ENCODE assay signal across 1 cellular context in the genomic region with DNA sequence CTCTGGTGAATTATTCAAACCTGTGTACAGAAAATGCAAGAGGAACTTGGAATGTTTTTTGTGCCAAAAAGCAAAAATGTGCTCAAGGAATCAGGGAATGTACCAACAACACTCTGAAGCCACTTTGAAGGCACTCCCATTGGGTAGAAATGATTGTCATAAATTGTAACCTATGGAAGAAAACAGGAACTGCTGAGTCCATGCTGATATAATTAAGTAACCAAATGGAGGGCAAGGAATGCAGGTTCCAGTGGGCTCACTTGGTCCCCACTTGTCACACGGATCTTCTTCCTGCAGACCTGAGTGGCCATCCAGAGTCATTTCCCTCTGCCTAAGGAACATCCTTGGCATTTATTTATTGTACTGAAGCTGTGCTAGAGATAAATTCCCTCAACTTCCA.
A peak's percentile ranks its signal among the peaks of the same experiment; 100 is the strongest.
TF ChIP-seq lines count a peak whose summit lies in the region.

No MANE protein-coding gene starts in this region.

TF ChIP-seq in K562, 482 proteins besides CTCF, POLR2A, EP300 and RAD21:
- no peak for TF ChIP-seq SREBF1 (IDR thresholded peaks at IDR 0.05; ENCODE audit: borderline replicate concordance, low read depth, low read length)
- no peak for TF ChIP-seq CC2D1A (IDR thresholded peaks at IDR 0.05)
- peak; percentile 84 for TF ChIP-seq SPI1 (IDR thresholded peaks at IDR 0.05; ENCODE audit: borderline replicate concordance, low read depth, low read length)
- TF ChIP-seq NFYB (IDR thresholded peaks at IDR 0.05; ENCODE audit: extremely low read depth, insufficient read length) = peak; percentile 14
- TF ChIP-seq, protein P1, sequence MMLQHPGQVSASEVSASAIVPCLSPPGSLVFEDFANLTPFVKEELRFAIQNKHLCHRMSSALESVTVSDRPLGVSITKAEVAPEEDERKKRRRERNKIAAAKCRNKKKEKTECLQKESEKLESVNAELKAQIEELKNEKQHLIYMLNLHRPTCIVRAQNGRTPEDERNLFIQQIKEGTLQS (IDR thresholded peaks at IDR 0.05) = no peak
- TF ChIP-seq, protein P1 (CRISPR knock-in tag; conservative IDR thresholded peaks at IDR 0.05) = no peak
- TF ChIP-seq, protein P2, sequence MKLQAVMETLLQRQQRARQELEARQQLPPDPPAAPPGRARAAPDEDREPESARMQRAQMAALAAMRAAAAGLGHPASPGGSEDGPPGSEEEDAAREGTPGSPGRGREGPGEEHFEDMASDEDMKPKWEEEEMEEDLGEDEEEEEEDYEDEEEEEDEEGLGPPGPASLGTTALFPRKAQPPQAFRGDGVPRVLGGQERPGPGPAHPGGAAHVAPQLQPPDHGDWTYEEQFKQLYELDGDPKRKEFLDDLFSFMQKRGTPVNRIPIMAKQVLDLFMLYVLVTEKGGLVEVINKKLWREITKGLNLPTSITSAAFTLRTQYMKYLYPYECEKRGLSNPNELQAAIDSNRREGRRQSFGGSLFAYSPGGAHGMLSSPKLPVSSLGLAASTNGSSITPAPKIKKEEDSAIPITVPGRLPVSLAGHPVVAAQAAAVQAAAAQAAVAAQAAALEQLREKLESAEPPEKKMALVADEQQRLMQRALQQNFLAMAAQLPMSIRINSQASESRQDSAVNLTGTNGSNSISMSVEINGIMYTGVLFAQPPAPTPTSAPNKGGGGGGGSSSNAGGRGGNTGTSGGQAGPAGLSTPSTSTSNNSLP (IDR thresholded peaks at IDR 0.05; ENCODE audit: borderline replicate concordance, low read depth, low read length) = no peak
TF ChIP-seq in K562: peak in this region for 2.
